Comparison of ENCODE assay signal across 20 cellular contexts in the genomic region with DNA sequence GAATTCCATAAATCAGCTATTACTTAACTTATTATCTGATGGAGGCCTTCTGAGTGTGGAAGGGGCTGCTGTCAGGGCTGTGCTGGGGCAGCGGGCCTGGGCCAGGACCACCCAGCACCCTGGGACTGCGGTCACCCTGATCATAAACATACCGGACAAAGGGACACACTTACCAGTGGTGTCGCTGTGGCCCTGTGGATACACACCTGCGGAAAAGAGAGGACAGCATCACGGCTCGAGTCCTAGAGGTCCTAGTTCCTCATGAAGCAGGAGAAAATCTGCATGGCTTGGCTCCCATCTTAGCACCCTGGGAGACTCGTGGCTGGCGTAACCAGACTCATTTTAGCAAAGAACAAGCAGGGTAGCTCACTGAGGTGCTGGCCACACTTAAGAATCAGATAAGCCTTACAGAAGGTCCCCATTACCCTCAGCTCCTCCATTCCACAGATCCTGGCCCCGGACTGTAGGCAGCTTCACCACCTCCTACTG. TPM values are rescaled to one million over a fixed set of nuclear protein-coding genes. Genes with fewer than 3 reads are reported as not detected.
A peak's percentile ranks its signal among the peaks of the same experiment; 100 is the strongest.
DNase-seq lines count a peak whose midpoint lies in the region; ATAC-seq, FAIRE-seq and TF ChIP-seq lines count a peak whose summit lies in the region.
"Had no signal": no experiment of that assay in that cellular context is flagged by ENCODE, and none has a peak within 500 bp of the region (broad histone marks: within the 10 kb centered on the region; RNA-seq: fewer than 3 reads in every experiment).

No MANE protein-coding gene starts in this region.

- CTCF ChIA-PET in RWPE1 (lab: Yijun Ruan, JAX), result interaction anchor here (0.6 kb wide), 1 partner anchor 11 kb away, joined by 3 read pairs; no protein-coding TSS in a partner anchor

- no peaks in the 10 kb centered on the region for H3K4me1 ChIP-seq in kidney (ENCODE audit: control insufficient read depth in 1 of 2, insufficient read depth in 1 of 2, low read depth in 1 of 2, low read length in 2 of 2)

- ATAC-seq in sciatic nerve (no peak), GM21825 (IDR thresholded peaks at IDR 0.05; ENCODE audit: unreplicated experiment) (no peak)
- ATAC-seq: GM12878, GM23338 had no signal

- no peak overlapping the region for H3K9ac ChIP-seq in kidney (ENCODE audit: low read length in 2 of 2)

- POLR2A ChIA-PET in RWPE1 (lab: Yijun Ruan, JAX; ENCODE audit: low non-redundant PET), result no interaction called here

- H3K36me3 ChIP-seq in kidney (ENCODE audit: control insufficient read depth in 1 of 2, insufficient read depth in 2 of 2, low read length in 2 of 2), result no peaks in the 10 kb centered on the region

- intact Hi-C loops in kidney (cut with DNase I) (no loop called here), sciatic nerve (cut with DNase I) (no loop called here)

- H3K4me3 ChIP-seq in kidney (ENCODE audit: low read length in 2 of 2), result no peak overlapping the region
- H3K4me3 ChIP-seq: GM12878, GM23338, K562 had no signal

- TF ChIP-seq CTCF in RWPE1 (conservative IDR thresholded peaks at IDR 0.05; ENCODE audit: low read depth) (no peak), kidney (IDR thresholded peaks at IDR 0.05; ENCODE audit: borderline replicate concordance, extremely low read depth, insufficient read depth) (no peak)

- no peaks in the 10 kb centered on the region for H3K9me3 ChIP-seq in kidney (ENCODE audit: control insufficient read depth in 1 of 2, low read length in 2 of 2)

- H3K27ac ChIP-seq in RWPE1 (peak overlapping the region; percentile 49), kidney (ENCODE audit: low read depth in 2 of 2, low read length in 2 of 2) (no peak overlapping the region)

- peak; percentile 13 for DNase-seq in NCI-H82 (lab: John Stamatoyannopoulos, UW)
- no peak for DNase-seq in NCI-H82 treated with DMSO at 0.1 percent for 48 hours (lab: John Stamatoyannopoulos, UW; ENCODE audit: unreplicated experiment)
- DNase-seq in RWPE1 (ENCODE audit: low spot score), result no peak
- DNase-seq in kidney, result peak; percentile 39
- peak; percentile 18 for DNase-seq in sciatic nerve (ENCODE audit: low spot score)
- DNase-seq in NCI-H345 treated with DMSO at 0.1 percent for 48 hours (lab: John Stamatoyannopoulos, UW; ENCODE audit: unreplicated experiment), result no peak
- no peak for DNase-seq in kidney glomerular epithelial cell (lab: John Stamatoyannopoulos, UW)
- DNase-seq: 8988T, COR-L47, GF-D8, NCI-H1105 treated with DMSO at 0.1 percent for 48 hours, NCI-H1694, NCI-H2081 treated with DMSO at 0.1 percent for 48 hours, OCI-M1, RPMI8226 had no signal

- no peak for FAIRE-seq in kidney (lab: Jason Lieb, UNC)
- FAIRE-seq: GM12878, GM19239 had no signal

RNA-seq across cellular contexts. Expression of a gene that starts 17.7 kb away (rescaled TPM):
- total RNA-seq in kidney (13.9 TPM), sciatic nerve (9.6 TPM)
- 6.8 TPM for polyA plus RNA-seq in kidney (ENCODE audit: insufficient read depth, low read depth, low replicate concordance)

Comparison
In these comparisons a context has a peak if more than half of its experiments do, and no peak if none do; other contexts are left out.
1. DNase-seq: peak in NCI-H82 (single experiment), kidney (single experiment) and sciatic nerve (single experiment); none in NCI-H82 treated with DMSO at 0.1 percent for 48 hours (single experiment), RWPE1 (single experiment), NCI-H345 treated with DMSO at 0.1 percent for 48 hours (single experiment) and kidney glomerular epithelial cell (single experiment).